ENCODE assay signal across 8 cellular contexts in genomic region chr9:26975728-26976707, GRCh38. TPM values are rescaled to one million over a fixed set of nuclear protein-coding genes. Genes with fewer than 3 reads are reported as not detected.
DNase-seq lines count a peak whose midpoint lies in the region; ATAC-seq and TF ChIP-seq lines count a peak whose summit lies in the region.

No MANE protein-coding gene starts in this region.

- no peaks in the 10 kb centered on the region for H3K36me3 ChIP-seq in GM23338 (ENCODE audit: insufficient read depth)

- H3K9me3 ChIP-seq in T-helper 17 cell (ENCODE audit: control insufficient read depth, low read length, poor library complexity, severe bottlenecking): no peaks in the 10 kb centered on the region

- peak overlapping the region; percentile 94 for H3K27ac ChIP-seq in GM23338 (ENCODE audit: low read depth)

- 0 out of 2 replicates have a peak, but pooled peaks cover 3% of the 10 kb centered on the region for H3F3A ChIP-seq in GM23338 (replicated peaks; ENCODE audit: low read depth)

- H3K79me2 ChIP-seq in GM23338 (replicated peaks; ENCODE audit: insufficient read depth): no peaks in the 10 kb centered on the region

- 0 out of 2 replicates have a peak overlapping the region, but pooled peaks have one; percentile 5 for H3K4me3 ChIP-seq in GM23338

- peaks cover 12% of the 10 kb centered on the region for H3K4me1 ChIP-seq in GM23338 (ENCODE audit: insufficient read depth)

- ATAC-seq in GM23338 (peak; percentile 80), T-helper 17 cell (no peak), left cardiac atrium (peak; percentile 44 to 45), GM21576 (IDR thresholded peaks at IDR 0.05; ENCODE audit: unreplicated experiment) (no peak), omental fat pad (ENCODE audit: low FRiP score) (no peak)

- no peaks in the 10 kb centered on the region for H3K27me3 ChIP-seq in GM23338 (ENCODE audit: insufficient read depth)

- H3K9me3 Mint-ChIP-seq in GM23338: peaks cover 24% of the 10 kb centered on the region

- peaks cover 4% of the 10 kb centered on the region; the same call in 1 of the 3 replicates for H3K4me1 Mint-ChIP-seq in GM23338
- H3K4me1 Mint-ChIP-seq in T-helper 17 cell: peaks cover 2% of the 10 kb centered on the region

- H3K4me2 ChIP-seq in GM23338: peak overlapping the region; percentile 48

- H3K27ac Mint-ChIP-seq in GM23338: peak overlapping the region; percentile 90
- no peak overlapping the region for H3K27ac Mint-ChIP-seq in T-helper 17 cell

- H3K36me3 Mint-ChIP-seq in GM23338 (ENCODE audit: low read depth) (peaks cover 35% of the 10 kb centered on the region), T-helper 17 cell (ENCODE audit: low read depth) (no peaks in the 10 kb centered on the region)

- DNase-seq in AG08395 (ENCODE audit: low spot score): peak; percentile 38
- DNase-seq in GM23338 (ENCODE audit: low spot score): peak; percentile 88
- DNase-seq in T-helper 17 cell: no peak
- DNase-seq in left cardiac atrium: no peak
- peak; percentile 40 for DNase-seq in stromal cell of bone marrow (ENCODE audit: low read depth)
- DNase-seq in 8988T: no peak
- no peak for DNase-seq in omental fat pad (ENCODE audit: low spot score)

- H2AFZ ChIP-seq in GM23338: no peak overlapping the region

- no peaks in the 10 kb centered on the region for H4K20me1 ChIP-seq in GM23338 (replicated peaks; ENCODE audit: insufficient read depth)

- no peaks in the 10 kb centered on the region for H3K9me2 ChIP-seq in GM23338 (ENCODE audit: insufficient read depth)

- peak; percentile 84 to 94 for TF ChIP-seq CTCF in GM23338 (conservative IDR thresholded peaks at IDR 0.05; ENCODE audit: low read depth in 2 of 2)
- no peak for TF ChIP-seq CTCF in omental fat pad (IDR thresholded peaks at IDR 0.05)

- H3K4me3 Mint-ChIP-seq in GM23338 (no peak overlapping the region), T-helper 17 cell (peak overlapping the region; percentile 57)

- H3K27me3 Mint-ChIP-seq in GM23338 (ENCODE audit: insufficient read depth, low read depth, poor library complexity) (peaks cover 3% of the 10 kb centered on the region), T-helper 17 cell (no peaks in the 10 kb centered on the region)

- intact Hi-C loops in left cardiac atrium (cut with DNase I): loop anchor here (1.0 to 10.0 kb wide), 2 partner anchors 231 to 233 kb away; no protein-coding TSS in a partner anchor

TF ChIP-seq in GM23338, 12 proteins besides CTCF, POLR2A, EP300 and RAD21:
- TF ChIP-seq STAT1 (IDR thresholded peaks at IDR 0.05; ENCODE audit: unreplicated experiment): no peak
- TF ChIP-seq ZNF331 (CRISPR knock-in tag; IDR thresholded peaks at IDR 0.05; ENCODE audit: low read depth): no peak
- no peak for TF ChIP-seq EZH2phosphoT487 (IDR thresholded peaks at IDR 0.05; ENCODE audit: unreplicated experiment)
- no peak for TF ChIP-seq ZNF114 (CRISPR knock-in tag; IDR thresholded peaks at IDR 0.05)
- no peak for TF ChIP-seq REST (IDR thresholded peaks at IDR 0.05; ENCODE audit: unreplicated experiment)
- no peak for TF ChIP-seq NANOG (IDR thresholded peaks at IDR 0.05; ENCODE audit: borderline replicate concordance)
- no peak for TF ChIP-seq CREB1 (CRISPR knock-in tag; IDR thresholded peaks at IDR 0.05; ENCODE audit: low read depth)

RNA-seq across cellular contexts. Expression of gene IFT74, which starts 19.8 kb away (rescaled TPM):
- total RNA-seq in GM23338 (2014; rRNA removed; shearing (Covaris generic)): 14.1 and 14.6 TPM in 2 replicates
- polyA plus RNA-seq in GM23338 (2016; fragmentation: Nextera tagmentation; extraction: Ambion mirVana): 20.9 and 30.0 TPM in 2 replicates
- total RNA-seq in T-helper 17 cell (1 to 10 TPM; 4.7 to 8.9 TPM), left cardiac atrium (10 to 100 TPM in 1 of 2 donors, 1 to 10 TPM in 1; 7.8 to 11.4 TPM), omental fat pad (10 to 100 TPM in 2 of 4 donors, 1 to 10 TPM in 2; 5.3 to 13.0 (median 10.5) TPM)

RNA-seq across cellular contexts. Expression of gene PLAA, which starts 29.0 kb away (rescaled TPM):
- 72.1 and 78.3 TPM in 2 replicates for total RNA-seq in GM23338 (2014; rRNA removed; shearing (Covaris generic))
- polyA plus RNA-seq in GM23338 (2016; fragmentation: Nextera tagmentation; extraction: Ambion mirVana): 21.3 and 24.8 TPM in 2 replicates
- 10 to 100 TPM; 28.6 to 32.9 TPM for total RNA-seq in T-helper 17 cell
- 10 to 100 TPM; 25.7 to 26.6 TPM for total RNA-seq in left cardiac atrium
- total RNA-seq in omental fat pad: 10 to 100 TPM; 20.4 to 35.1 (median 22.2) TPM

RNA-seq across cellular contexts. Expression of gene LRRC19, which starts 29.5 kb away (rescaled TPM):
- not detected in 2 replicates for total RNA-seq in GM23338 (2014; rRNA removed; shearing (Covaris generic))
- polyA plus RNA-seq in GM23338 (2016; fragmentation: Nextera tagmentation; extraction: Ambion mirVana): 0.59 and 0.71 TPM in 2 replicates
- not detected for total RNA-seq in T-helper 17 cell
- total RNA-seq in left cardiac atrium: not detected
- total RNA-seq in omental fat pad: not detected

Comparison
In these comparisons a context has a peak if more than half of its experiments do, and no peak if none do; other contexts are left out.
1. DNase-seq: peak in AG08395 (single experiment), GM23338 (single experiment) and stromal cell of bone marrow (single experiment); none in T-helper 17 cell (0 of 3), left cardiac atrium (single experiment), 8988T (single experiment) and omental fat pad (single experiment).
2. ATAC-seq: peak in GM23338 (single experiment) and left cardiac atrium (2 of 2); none in T-helper 17 cell (single experiment), GM21576 (single experiment) and omental fat pad (single experiment).
3. CTCF ChIP-seq: peak in GM23338 (2 of 2); none in omental fat pad (0 of 3).